Comparison of ENCODE assay signal across 1 cellular context in the genomic region with DNA sequence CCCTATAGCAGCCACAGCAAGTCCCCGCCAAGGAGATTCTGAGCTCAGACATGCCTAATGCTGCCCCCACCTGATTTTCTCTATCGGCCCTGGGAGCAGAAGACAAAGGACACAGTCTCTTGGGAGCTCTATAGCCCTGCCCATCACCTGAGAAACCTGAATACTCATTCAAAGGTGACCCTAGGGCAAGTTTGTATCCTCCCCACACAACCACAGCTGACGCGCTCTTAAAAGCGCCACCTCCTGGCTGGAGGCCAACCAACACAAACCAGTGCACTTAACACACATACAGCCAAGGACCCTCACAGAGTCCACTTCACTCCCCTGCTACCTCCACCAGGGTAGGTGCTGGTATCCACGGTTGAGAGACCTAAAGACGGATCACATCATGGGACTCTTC.
TF ChIP-seq lines count a peak whose summit lies in the region.

No MANE protein-coding gene starts in this region.

TF ChIP-seq in GM23338, 12 proteins besides CTCF, POLR2A, EP300 and RAD21:
- TF ChIP-seq ZNF462 (CRISPR knock-in tag; IDR thresholded peaks at IDR 0.05), result no peak
- TF ChIP-seq POLR2AphosphoS5 (IDR thresholded peaks at IDR 0.05; ENCODE audit: low read depth), result 0 out of 2 replicates have a peak, but pooled peaks have one; percentile 22
- peak; percentile 41; the same call in 1 of the 2 replicates for TF ChIP-seq CREB1 (CRISPR knock-in tag; IDR thresholded peaks at IDR 0.05; ENCODE audit: low read depth)
- TF ChIP-seq NANOG (IDR thresholded peaks at IDR 0.05; ENCODE audit: borderline replicate concordance), result no peak
- no peak for TF ChIP-seq JUNB (IDR thresholded peaks at IDR 0.05; ENCODE audit: unreplicated experiment)
- no peak for TF ChIP-seq EZH2 (IDR thresholded peaks at IDR 0.05; ENCODE audit: low read depth, unreplicated experiment)
TF ChIP-seq in GM23338: peak in this region for 2.
